1 cellular context compared by ENCODE assay signal in the genomic region with DNA sequence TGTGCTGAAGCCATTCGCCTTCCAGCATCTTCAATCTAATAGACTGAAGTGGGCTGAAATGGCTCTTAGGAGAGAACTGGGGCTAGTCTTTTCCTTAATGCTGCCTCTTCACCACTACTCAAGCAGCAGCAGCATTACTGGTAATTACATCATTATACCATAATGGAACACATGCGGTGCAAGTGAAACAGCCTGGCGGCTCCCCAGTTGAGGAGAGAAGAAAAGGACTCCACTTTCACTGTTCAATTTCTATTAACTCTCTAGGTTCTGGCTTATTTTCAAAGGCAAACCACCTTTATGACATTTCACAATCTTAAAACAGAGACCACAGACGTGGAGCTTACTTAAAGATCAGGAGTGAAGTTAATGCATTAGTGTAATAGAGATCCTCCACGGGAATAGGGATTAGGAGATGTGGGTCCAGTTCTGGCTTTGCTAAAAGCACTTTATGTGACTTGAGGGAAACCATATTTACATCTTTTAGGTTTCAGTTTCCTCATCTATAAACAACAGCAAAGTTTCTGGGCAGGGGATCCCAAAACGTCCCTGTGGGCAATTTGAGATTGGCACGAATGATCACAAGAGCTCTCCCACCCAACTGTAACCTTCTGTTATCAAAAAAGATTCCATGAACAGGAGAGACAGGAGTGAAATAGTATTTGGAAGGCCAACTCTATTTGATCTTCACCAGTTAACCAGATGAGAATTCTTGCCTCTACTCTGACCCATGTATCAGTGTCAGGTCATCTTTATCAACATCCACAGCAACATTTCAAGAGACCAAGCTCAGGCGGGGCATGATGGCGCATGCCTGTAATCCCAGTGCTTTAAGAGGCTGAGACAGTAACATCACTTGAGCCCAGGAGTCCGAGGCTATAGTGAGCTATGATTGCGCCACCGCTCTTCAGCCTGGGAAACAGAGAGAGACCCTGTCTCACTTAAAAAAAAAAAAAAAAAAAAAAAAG.
A peak's percentile ranks its signal among the peaks of the same experiment; 100 is the strongest.
TF ChIP-seq lines count a peak whose summit lies in the region.

No MANE protein-coding gene starts in this region.

TF ChIP-seq in K562, 482 proteins besides CTCF, POLR2A, EP300 and RAD21 (continued from another document and continues in another):
- no peak for TF ChIP-seq RBM22 (IDR thresholded peaks at IDR 0.05; ENCODE audit: low read depth, low read length, poor library complexity, severe bottlenecking)
- no peak for TF ChIP-seq TSC22D4 (tag; IDR thresholded peaks at IDR 0.05)
- no peak for TF ChIP-seq ZNF217 (CRISPR knock-in tag; IDR thresholded peaks at IDR 0.05)
- TF ChIP-seq ZNF507 (tag; conservative IDR thresholded peaks at IDR 0.05): no peak
- TF ChIP-seq CHD1 (IDR thresholded peaks at IDR 0.05; ENCODE audit: low read length): no peak
- no peak for TF ChIP-seq ZNF79 (CRISPR knock-in tag; IDR thresholded peaks at IDR 0.05; ENCODE audit: low read depth)
- TF ChIP-seq, protein P1, sequence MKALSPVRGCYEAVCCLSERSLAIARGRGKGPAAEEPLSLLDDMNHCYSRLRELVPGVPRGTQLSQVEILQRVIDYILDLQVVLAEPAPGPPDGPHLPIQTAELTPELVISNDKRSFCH (CRISPR knock-in tag; IDR thresholded peaks at IDR 0.05): no peak
- TF ChIP-seq, protein P1 (tag; IDR thresholded peaks at IDR 0.05): 0 out of 2 replicates have a peak, but pooled peaks have one; percentile 25
- peak; percentile 29 for TF ChIP-seq POLR2B (IDR thresholded peaks at IDR 0.05; ENCODE audit: low read depth, partially characterized antibody)
- TF ChIP-seq NFATC3 (IDR thresholded peaks at IDR 0.05): no peak
- 0 out of 2 replicates have a peak, but pooled peaks have one; percentile 80 for TF ChIP-seq FOXJ2 (tag; IDR thresholded peaks at IDR 0.05)
- TF ChIP-seq ZNF431 (CRISPR knock-in tag; IDR thresholded peaks at IDR 0.05): no peak
- TF ChIP-seq, protein P2, sequence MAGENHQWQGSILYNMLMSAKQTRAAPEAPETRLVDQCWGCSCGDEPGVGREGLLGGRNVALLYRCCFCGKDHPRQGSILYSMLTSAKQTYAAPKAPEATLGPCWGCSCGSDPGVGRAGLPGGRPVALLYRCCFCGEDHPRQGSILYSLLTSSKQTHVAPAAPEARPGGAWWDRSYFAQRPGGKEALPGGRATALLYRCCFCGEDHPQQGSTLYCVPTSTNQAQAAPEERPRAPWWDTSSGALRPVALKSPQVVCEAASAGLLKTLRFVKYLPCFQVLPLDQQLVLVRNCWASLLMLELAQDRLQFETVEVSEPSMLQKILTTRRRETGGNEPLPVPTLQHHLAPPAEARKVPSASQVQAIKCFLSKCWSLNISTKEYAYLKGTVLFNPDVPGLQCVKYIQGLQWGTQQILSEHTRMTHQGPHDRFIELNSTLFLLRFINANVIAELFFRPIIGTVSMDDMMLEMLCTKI (IDR thresholded peaks at IDR 0.05; ENCODE audit: partially characterized antibody): no peak
- TF ChIP-seq NCOA4 (IDR thresholded peaks at IDR 0.05; ENCODE audit: partially characterized antibody): no peak
- TF ChIP-seq, protein P3, sequence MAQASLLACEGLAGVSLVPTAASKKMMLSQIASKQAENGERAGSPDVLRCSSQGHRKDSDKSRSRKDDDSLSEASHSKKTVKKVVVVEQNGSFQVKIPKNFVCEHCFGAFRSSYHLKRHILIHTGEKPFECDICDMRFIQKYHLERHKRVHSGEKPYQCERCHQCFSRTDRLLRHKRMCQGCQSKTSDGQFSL (CRISPR knock-in tag; IDR thresholded peaks at IDR 0.05): no peak
- TF ChIP-seq, protein P3 (tag; IDR thresholded peaks at IDR 0.05): peak in 1 of 2 experiments; percentile 74; a peak in 2 of 4 replicates
- TF ChIP-seq ZNF140 (CRISPR knock-in tag; IDR thresholded peaks at IDR 0.05): no peak
- TF ChIP-seq, protein P4, sequence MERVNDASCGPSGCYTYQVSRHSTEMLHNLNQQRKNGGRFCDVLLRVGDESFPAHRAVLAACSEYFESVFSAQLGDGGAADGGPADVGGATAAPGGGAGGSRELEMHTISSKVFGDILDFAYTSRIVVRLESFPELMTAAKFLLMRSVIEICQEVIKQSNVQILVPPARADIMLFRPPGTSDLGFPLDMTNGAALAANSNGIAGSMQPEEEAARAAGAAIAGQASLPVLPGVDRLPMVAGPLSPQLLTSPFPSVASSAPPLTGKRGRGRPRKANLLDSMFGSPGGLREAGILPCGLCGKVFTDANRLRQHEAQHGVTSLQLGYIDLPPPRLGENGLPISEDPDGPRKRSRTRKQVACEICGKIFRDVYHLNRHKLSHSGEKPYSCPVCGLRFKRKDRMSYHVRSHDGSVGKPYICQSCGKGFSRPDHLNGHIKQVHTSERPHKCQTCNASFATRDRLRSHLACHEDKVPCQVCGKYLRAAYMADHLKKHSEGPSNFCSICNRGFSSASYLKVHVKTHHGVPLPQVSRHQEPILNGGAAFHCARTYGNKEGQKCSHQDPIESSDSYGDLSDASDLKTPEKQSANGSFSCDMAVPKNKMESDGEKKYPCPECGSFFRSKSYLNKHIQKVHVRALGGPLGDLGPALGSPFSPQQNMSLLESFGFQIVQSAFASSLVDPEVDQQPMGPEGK (CRISPR knock-in tag; IDR thresholded peaks at IDR 0.05; ENCODE audit: borderline replicate concordance): no peak
- TF ChIP-seq RBBP5 (IDR thresholded peaks at IDR 0.05; ENCODE audit: borderline replicate concordance, insufficient read depth, low read length, poor library complexity, severe bottlenecking): no peak
- TF ChIP-seq ZNF23 (CRISPR knock-in tag; IDR thresholded peaks at IDR 0.05): no peak
- no peak for TF ChIP-seq ZNF384 (IDR thresholded peaks at IDR 0.05; ENCODE audit: low read depth, low read length)
- TF ChIP-seq CBX5 (IDR thresholded peaks at IDR 0.05; ENCODE audit: borderline replicate concordance, low read depth): no peak
- no peak for TF ChIP-seq GABPA (tag; conservative IDR thresholded peaks at IDR 0.05; ENCODE audit: low read depth)
- TF ChIP-seq HDAC8 (tag; IDR thresholded peaks at IDR 0.05): no peak; the same call in 1 of the 2 replicates
- TF ChIP-seq SMARCC2 (IDR thresholded peaks at IDR 0.05; ENCODE audit: low read depth): no peak
- TF ChIP-seq, protein P5, sequence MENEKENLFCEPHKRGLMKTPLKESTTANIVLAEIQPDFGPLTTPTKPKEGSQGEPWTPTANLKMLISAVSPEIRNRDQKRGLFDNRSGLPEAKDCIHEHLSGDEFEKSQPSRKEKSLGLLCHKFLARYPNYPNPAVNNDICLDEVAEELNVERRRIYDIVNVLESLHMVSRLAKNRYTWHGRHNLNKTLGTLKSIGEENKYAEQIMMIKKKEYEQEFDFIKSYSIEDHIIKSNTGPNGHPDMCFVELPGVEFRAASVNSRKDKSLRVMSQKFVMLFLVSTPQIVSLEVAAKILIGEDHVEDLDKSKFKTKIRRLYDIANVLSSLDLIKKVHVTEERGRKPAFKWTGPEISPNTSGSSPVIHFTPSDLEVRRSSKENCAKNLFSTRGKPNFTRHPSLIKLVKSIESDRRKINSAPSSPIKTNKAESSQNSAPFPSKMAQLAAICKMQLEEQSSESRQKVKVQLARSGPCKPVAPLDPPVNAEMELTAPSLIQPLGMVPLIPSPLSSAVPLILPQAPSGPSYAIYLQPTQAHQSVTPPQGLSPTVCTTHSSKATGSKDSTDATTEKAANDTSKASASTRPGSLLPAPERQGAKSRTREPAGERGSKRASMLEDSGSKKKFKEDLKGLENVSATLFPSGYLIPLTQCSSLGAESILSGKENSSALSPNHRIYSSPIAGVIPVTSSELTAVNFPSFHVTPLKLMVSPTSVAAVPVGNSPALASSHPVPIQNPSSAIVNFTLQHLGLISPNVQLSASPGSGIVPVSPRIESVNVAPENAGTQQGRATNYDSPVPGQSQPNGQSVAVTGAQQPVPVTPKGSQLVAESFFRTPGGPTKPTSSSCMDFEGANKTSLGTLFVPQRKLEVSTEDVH (IDR thresholded peaks at IDR 0.05; ENCODE audit: low read depth, partially characterized antibody): no peak
- no peak for TF ChIP-seq NR4A1 (CRISPR knock-in tag; IDR thresholded peaks at IDR 0.05)
- peak; percentile 88 for TF ChIP-seq NR4A1 (tag; IDR thresholded peaks at IDR 0.05)
- no peak for TF ChIP-seq ZNF3 (CRISPR knock-in tag; IDR thresholded peaks at IDR 0.05)
- TF ChIP-seq SIN3B (IDR thresholded peaks at IDR 0.05; ENCODE audit: low read depth): no peak
- TF ChIP-seq HDGF (IDR thresholded peaks at IDR 0.05): no peak
- TF ChIP-seq, protein P6, sequence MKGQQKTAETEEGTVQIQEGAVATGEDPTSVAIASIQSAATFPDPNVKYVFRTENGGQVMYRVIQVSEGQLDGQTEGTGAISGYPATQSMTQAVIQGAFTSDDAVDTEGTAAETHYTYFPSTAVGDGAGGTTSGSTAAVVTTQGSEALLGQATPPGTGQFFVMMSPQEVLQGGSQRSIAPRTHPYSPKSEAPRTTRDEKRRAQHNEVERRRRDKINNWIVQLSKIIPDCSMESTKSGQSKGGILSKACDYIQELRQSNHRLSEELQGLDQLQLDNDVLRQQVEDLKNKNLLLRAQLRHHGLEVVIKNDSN (CRISPR knock-in tag; IDR thresholded peaks at IDR 0.05): no peak
- no peak for TF ChIP-seq MED1 (CRISPR knock-in tag; IDR thresholded peaks at IDR 0.05; ENCODE audit: borderline replicate concordance)
- no peak for TF ChIP-seq ZNF347 (CRISPR knock-in tag; IDR thresholded peaks at IDR 0.05; ENCODE audit: low read depth)
- TF ChIP-seq ZNF263 (CRISPR knock-in tag; IDR thresholded peaks at IDR 0.05; ENCODE audit: borderline replicate concordance): no peak
- TF ChIP-seq MECOM (CRISPR knock-in tag; IDR thresholded peaks at IDR 0.05): peak; percentile 69; the same call in 1 of the 2 replicates
- no peak for TF ChIP-seq CREBBP (IDR thresholded peaks at IDR 0.05; ENCODE audit: low read depth, low read length)
- no peak for TF ChIP-seq TAF7 (tag; IDR thresholded peaks at IDR 0.05)
- TF ChIP-seq, protein P7, sequence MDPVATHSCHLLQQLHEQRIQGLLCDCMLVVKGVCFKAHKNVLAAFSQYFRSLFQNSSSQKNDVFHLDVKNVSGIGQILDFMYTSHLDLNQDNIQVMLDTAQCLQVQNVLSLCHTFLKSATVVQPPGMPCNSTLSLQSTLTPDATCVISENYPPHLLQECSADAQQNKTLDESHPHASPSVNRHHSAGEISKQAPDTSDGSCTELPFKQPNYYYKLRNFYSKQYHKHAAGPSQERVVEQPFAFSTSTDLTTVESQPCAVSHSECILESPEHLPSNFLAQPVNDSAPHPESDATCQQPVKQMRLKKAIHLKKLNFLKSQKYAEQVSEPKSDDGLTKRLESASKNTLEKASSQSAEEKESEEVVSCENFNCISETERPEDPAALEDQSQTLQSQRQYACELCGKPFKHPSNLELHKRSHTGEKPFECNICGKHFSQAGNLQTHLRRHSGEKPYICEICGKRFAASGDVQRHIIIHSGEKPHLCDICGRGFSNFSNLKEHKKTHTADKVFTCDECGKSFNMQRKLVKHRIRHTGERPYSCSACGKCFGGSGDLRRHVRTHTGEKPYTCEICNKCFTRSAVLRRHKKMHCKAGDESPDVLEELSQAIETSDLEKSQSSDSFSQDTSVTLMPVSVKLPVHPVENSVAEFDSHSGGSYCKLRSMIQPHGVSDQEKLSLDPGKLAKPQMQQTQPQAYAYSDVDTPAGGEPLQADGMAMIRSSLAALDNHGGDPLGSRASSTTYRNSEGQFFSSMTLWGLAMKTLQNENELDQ (CRISPR knock-in tag; IDR thresholded peaks at IDR 0.05; ENCODE audit: borderline replicate concordance): no peak
- no peak for TF ChIP-seq CHCHD3 (CRISPR knock-in tag; IDR thresholded peaks at IDR 0.05)
- TF ChIP-seq, protein P8, sequence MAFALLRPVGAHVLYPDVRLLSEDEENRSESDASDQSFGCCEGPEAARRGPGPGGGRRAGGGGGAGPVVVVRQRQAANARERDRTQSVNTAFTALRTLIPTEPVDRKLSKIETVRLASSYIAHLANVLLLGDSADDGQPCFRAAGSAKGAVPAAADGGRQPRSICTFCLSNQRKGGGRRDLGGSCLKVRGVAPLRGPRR (CRISPR knock-in tag; IDR thresholded peaks at IDR 0.05): no peak
- TF ChIP-seq, protein P9, sequence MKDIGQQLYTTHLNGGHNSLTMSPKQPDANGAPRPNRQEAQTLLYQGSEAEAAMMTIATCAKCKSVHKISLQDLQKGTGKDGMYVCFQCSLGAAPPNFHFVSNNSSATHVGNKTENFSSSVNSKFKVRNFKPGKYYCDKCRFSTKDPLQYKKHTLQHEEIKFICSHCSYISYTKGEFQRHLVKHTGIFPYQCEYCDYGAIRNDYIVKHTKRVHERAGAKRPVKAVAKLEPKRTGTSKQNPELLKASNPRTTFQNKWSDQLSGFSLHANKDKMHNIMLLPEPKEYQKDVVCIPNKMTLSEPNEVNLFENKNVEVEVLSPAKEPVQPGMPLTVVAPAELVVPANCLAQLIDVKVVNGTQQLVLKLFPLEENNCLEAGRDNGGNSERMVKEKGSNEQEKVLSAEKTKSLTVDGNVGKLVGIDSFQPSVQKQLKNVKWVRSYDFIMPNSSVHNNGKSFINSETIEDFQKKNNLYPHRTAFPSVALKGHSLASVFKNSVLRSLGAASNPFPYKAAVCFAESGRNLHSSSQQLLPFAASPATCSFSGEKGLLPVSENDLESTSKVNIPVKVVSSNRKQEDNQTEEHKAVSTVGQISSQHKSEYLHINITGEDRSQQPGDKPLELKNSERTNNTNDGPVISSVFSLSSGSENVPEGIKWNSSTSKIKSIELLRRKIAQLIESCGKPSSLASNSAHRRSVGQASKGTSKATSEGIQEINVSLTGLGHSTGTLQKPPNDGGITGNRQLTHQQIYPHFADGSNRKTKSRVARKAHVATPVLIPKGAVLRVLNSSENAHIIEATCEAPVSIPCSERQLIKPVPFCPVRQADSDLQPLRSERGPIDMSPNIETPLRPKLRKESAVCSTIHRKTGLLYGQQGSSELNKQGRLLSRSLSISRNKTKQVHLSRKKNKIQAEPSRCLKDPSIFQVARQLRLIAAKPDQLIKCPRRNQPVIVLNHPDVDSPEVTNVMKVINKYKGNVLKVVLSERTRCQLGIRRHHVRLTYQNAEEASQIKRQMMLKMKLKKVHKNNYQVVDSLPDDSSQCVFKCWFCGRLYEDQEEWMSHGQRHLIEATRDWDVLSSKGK (CRISPR knock-in tag; IDR thresholded peaks at IDR 0.05): no peak
- 0 out of 2 replicates have a peak, but pooled peaks have one; percentile 54 for TF ChIP-seq RNF2 (IDR thresholded peaks at IDR 0.05)
- no peak for TF ChIP-seq ZNF124 (CRISPR knock-in tag; IDR thresholded peaks at IDR 0.05)
- TF ChIP-seq, protein P10, sequence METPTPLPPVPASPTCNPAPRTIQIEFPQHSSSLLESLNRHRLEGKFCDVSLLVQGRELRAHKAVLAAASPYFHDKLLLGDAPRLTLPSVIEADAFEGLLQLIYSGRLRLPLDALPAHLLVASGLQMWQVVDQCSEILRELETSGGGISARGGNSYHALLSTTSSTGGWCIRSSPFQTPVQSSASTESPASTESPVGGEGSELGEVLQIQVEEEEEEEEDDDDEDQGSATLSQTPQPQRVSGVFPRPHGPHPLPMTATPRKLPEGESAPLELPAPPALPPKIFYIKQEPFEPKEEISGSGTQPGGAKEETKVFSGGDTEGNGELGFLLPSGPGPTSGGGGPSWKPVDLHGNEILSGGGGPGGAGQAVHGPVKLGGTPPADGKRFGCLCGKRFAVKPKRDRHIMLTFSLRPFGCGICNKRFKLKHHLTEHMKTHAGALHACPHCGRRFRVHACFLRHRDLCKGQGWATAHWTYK (CRISPR knock-in tag; IDR thresholded peaks at IDR 0.05): no peak
- 0 out of 2 replicates have a peak, but pooled peaks have one; percentile 45 for TF ChIP-seq ZNF24 (IDR thresholded peaks at IDR 0.05)
